In the genomic region with DNA sequence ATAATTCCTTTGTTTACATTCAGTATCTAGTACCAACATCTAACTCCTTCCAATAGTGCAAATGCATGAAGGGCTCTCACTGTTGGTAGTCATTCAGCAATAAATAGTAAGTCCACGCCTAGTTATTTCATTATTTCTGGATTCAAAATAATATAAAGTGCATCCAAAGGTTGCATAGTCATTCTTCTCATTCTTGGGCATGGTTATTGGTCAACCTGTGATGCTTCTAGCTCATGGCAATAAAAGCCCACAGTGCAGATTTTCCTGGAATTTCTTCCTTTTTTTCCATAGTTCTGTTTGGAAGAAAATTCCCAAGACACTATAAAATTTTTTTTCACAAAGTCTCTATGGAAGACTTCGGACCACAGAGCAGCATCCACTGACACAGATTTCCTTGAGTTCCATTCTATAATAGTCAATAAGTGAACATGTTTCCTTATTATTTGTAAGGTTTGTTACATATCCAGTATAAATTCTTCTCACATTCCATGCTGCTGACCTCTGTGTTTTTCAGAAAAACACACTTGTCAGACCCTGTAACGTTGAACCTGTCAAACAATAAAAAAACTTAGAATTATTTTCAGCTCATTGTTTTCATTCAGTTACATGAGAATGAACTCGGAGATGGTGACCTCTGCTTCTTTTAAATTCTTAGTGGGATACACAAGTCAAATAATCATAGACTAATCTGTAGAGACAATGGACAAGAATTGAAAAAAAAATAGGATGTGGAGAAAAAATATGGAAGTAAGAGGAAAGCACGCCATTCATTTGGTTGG, we compare ENCODE assay signal across 21 cellular contexts. TPM values are rescaled to one million over a fixed set of nuclear protein-coding genes. Genes with fewer than 3 reads are reported as not detected.
DNase-seq lines count a peak whose midpoint lies in the region; ATAC-seq and TF ChIP-seq lines count a peak whose summit lies in the region.
"Had no signal": no experiment of that assay in that cellular context is flagged by ENCODE, and none has a peak within 500 bp of the region (broad histone marks: within the 10 kb centered on the region; RNA-seq: fewer than 3 reads in every experiment).

No MANE protein-coding gene starts in this region.

- intact Hi-C loops in activated CD4-positive, alpha-beta T cell treated with anti-CD3 and anti-CD28 coated beads, Interleukin-2, amount 10 ng/mL, durations not matched to agents 24 days and 14 days (cut with micrococcal nuclease), result no loop called here
- intact Hi-C loops in activated T-helper 2 cell treated with anti-CD3 and anti-CD28 coated beads, Interferon-gamma antibody, Interleukin-2, Interleukin-4, amounts not matched to agents 10 μg/mL and 5 μg/mL and 100 μg/mL, durations not matched to agents 14 hours and 24 hours and 36 hours (cut with micrococcal nuclease), result no loop called here
- intact Hi-C loops in dorsolateral prefrontal cortex (cut with DNase I), result loop anchor here in 1 of 2 donors (10.0 kb wide), 1 partner anchor 172 kb away; no protein-coding TSS in a partner anchor

- peaks cover 63% of the 10 kb centered on the region for H3K36me3 Mint-ChIP-seq in activated CD4-positive, alpha-beta T cell treated with anti-CD3 and anti-CD28 coated beads, Interleukin-2, amount 10 ng/mL, durations not matched to agents 24 days and 14 days (ENCODE audit: low read depth)
- peaks cover 62% of the 10 kb centered on the region for H3K36me3 Mint-ChIP-seq in activated T-helper 2 cell treated with anti-CD3 and anti-CD28 coated beads, Interferon-gamma antibody, Interleukin-2, Interleukin-4, amounts not matched to agents 10 μg/mL and 5 μg/mL and 100 μg/mL, durations not matched to agents 14 hours and 24 hours and 36 hours (ENCODE audit: low read depth)
- peaks cover 18 to 46% of the 10 kb centered on the region in 2 donors for H3K36me3 Mint-ChIP-seq in naive B cell

- H3K4me3 ChIP-seq in dorsolateral prefrontal cortex, result no peak overlapping the region
- H3K4me3 ChIP-seq: GM23338, ovary, upper lobe of left lung had no signal

- H3K4me3 Mint-ChIP-seq in activated CD4-positive, alpha-beta T cell treated with anti-CD3 and anti-CD28 coated beads, Interleukin-2, amount 10 ng/mL, durations not matched to agents 24 days and 14 days, result peak overlapping the region; percentile 61
- peak overlapping the region; percentile 26 for H3K4me3 Mint-ChIP-seq in activated T-helper 2 cell treated with anti-CD3 and anti-CD28 coated beads, Interferon-gamma antibody, Interleukin-2, Interleukin-4, amounts not matched to agents 10 μg/mL and 5 μg/mL and 100 μg/mL, durations not matched to agents 14 hours and 24 hours and 36 hours (ENCODE audit: low read depth)
- H3K4me3 Mint-ChIP-seq in naive B cell, result peak overlapping the region in 1 of 8 donors; percentile 69
- H3K4me3 Mint-ChIP-seq: B cell, GM23338 had no signal

- peak; percentile 25 for TF ChIP-seq POLR2A in GM18505 (IDR thresholded peaks at IDR 0.05; ENCODE audit: borderline replicate concordance, extremely low read depth, insufficient read depth, insufficient read length)

- no peak for DNase-seq in activated CD4-positive, alpha-beta T cell treated with anti-CD3 and anti-CD28 coated beads, Interleukin-2, amount 10 ng/mL, durations not matched to agents 24 days and 14 days
- DNase-seq in activated CD4-positive, alpha-beta T cell treated with anti-CD3 and anti-CD28 coated beads, Interleukin-2, amount 50 U/mL, for 1 hour, result no peak
- no peak for DNase-seq in activated T-helper 2 cell treated with anti-CD3 and anti-CD28 coated beads, Interferon-gamma antibody, Interleukin-2, Interleukin-4, amounts not matched to agents 10 μg/mL and 5 μg/mL and 100 μg/mL, durations not matched to agents 14 hours and 24 hours and 36 hours (ENCODE audit: low spot score)
- DNase-seq in naive B cell (no peak), ureter (ENCODE audit: low spot score) (no peak), NOMO-1 treated with dmso at 0.1 percent for 144 hours (lab: John Stamatoyannopoulos, UW; ENCODE audit: unreplicated experiment) (no peak), dorsolateral prefrontal cortex (no peak)
- DNase-seq: amygdala, Karpas-422, left cardiac atrium, mesenchymal stem cell, NCI-H1930, NCI-H2227 treated with DMSO at 0.1 percent for 48 hours, NCI-H774, ovary, right cardiac atrium, upper lobe of left lung had no signal

- ATAC-seq in GM18505 (IDR thresholded peaks at IDR 0.05; ENCODE audit: unreplicated experiment) (no peak), naive B cell (ENCODE audit: low read depth in 2 of 2) (no peak)
- ATAC-seq: GM23338, left cardiac atrium, right cardiac atrium had no signal

- no peak overlapping the region for H3K27ac ChIP-seq in dorsolateral prefrontal cortex
- H3K27ac ChIP-seq: ovary, upper lobe of left lung had no signal

- peak overlapping the region; percentile 54 for H3K27ac Mint-ChIP-seq in activated CD4-positive, alpha-beta T cell treated with anti-CD3 and anti-CD28 coated beads, Interleukin-2, amount 10 ng/mL, durations not matched to agents 24 days and 14 days
- peak overlapping the region; percentile 14 for H3K27ac Mint-ChIP-seq in activated T-helper 2 cell treated with anti-CD3 and anti-CD28 coated beads, Interferon-gamma antibody, Interleukin-2, Interleukin-4, amounts not matched to agents 10 μg/mL and 5 μg/mL and 100 μg/mL, durations not matched to agents 14 hours and 24 hours and 36 hours
- peak overlapping the region; percentile 15 to 99 (median 60) for H3K27ac Mint-ChIP-seq in naive B cell
- H3K27ac Mint-ChIP-seq: B cell, GM23338 had no signal

- H3K27me3 ChIP-seq in dorsolateral prefrontal cortex, result no peaks in the 10 kb centered on the region
- H3K27me3 ChIP-seq: ovary, upper lobe of left lung had no signal

- H3K9me3 Mint-ChIP-seq in activated CD4-positive, alpha-beta T cell treated with anti-CD3 and anti-CD28 coated beads, Interleukin-2, amount 10 ng/mL, durations not matched to agents 24 days and 14 days, result no peaks in the 10 kb centered on the region
- H3K9me3 Mint-ChIP-seq in activated T-helper 2 cell treated with anti-CD3 and anti-CD28 coated beads, Interferon-gamma antibody, Interleukin-2, Interleukin-4, amounts not matched to agents 10 μg/mL and 5 μg/mL and 100 μg/mL, durations not matched to agents 14 hours and 24 hours and 36 hours, result no peaks in the 10 kb centered on the region
- H3K9me3 Mint-ChIP-seq in naive B cell, result peaks cover 0 to 4% (median 0%) of the 10 kb centered on the region in 7 donors
- H3K9me3 Mint-ChIP-seq: GM23338 had no signal

- no peaks in the 10 kb centered on the region for H3K27me3 Mint-ChIP-seq in activated CD4-positive, alpha-beta T cell treated with anti-CD3 and anti-CD28 coated beads, Interleukin-2, amount 10 ng/mL, durations not matched to agents 24 days and 14 days
- no peaks in the 10 kb centered on the region for H3K27me3 Mint-ChIP-seq in activated T-helper 2 cell treated with anti-CD3 and anti-CD28 coated beads, Interferon-gamma antibody, Interleukin-2, Interleukin-4, amounts not matched to agents 10 μg/mL and 5 μg/mL and 100 μg/mL, durations not matched to agents 14 hours and 24 hours and 36 hours (ENCODE audit: low read depth)
- no peaks in the 10 kb centered on the region for H3K27me3 Mint-ChIP-seq in naive B cell
- H3K27me3 Mint-ChIP-seq: B cell had no signal

- H3K4me1 Mint-ChIP-seq in activated CD4-positive, alpha-beta T cell treated with anti-CD3 and anti-CD28 coated beads, Interleukin-2, amount 10 ng/mL, durations not matched to agents 24 days and 14 days, result peaks cover 52% of the 10 kb centered on the region
- H3K4me1 Mint-ChIP-seq in activated T-helper 2 cell treated with anti-CD3 and anti-CD28 coated beads, Interferon-gamma antibody, Interleukin-2, Interleukin-4, amounts not matched to agents 10 μg/mL and 5 μg/mL and 100 μg/mL, durations not matched to agents 14 hours and 24 hours and 36 hours (ENCODE audit: low read depth), result peaks cover 57% of the 10 kb centered on the region
- peaks cover 44 to 57% (median 46%) of the 10 kb centered on the region in 3 donors for H3K4me1 Mint-ChIP-seq in naive B cell

- TF ChIP-seq CTCF in dorsolateral prefrontal cortex (IDR thresholded peaks at IDR 0.05 in 54 of 56, conservative IDR thresholded peaks at IDR 0.05 in 2 of 56; ENCODE audit: low read depth in 1 of 56, partially characterized antibody in 56 of 56), result no peak

RNA-seq across cellular contexts. Expression of gene CD69, which starts 7.5 kb away (rescaled TPM):
- total RNA-seq in activated CD4-positive, alpha-beta T cell treated with anti-CD3 and anti-CD28 coated beads, Interleukin-2, amount 10 ng/mL, durations not matched to agents 24 days and 14 days, result 106 and 111 TPM in 2 replicates
- total RNA-seq in activated T-helper 2 cell treated with anti-CD3 and anti-CD28 coated beads, Interferon-gamma antibody, Interleukin-2, Interleukin-4, amounts not matched to agents 10 μg/mL and 5 μg/mL and 100 μg/mL, durations not matched to agents 14 hours and 24 hours and 36 hours, result 70.9 and 72.2 TPM in 2 replicates
- polyA plus RNA-seq in naive B cell (ENCODE audit: low read depth in 6 of 6), result 1,000 to 10,000 TPM in 5 of 6 donors, 100 to 1,000 TPM in 1; 814 to 1,329 (median 1,116) TPM
- total RNA-seq in ureter (10.7 TPM), dorsolateral prefrontal cortex (1 to 10 TPM in 45 of 120 experiments, under 1 TPM in 44, not detected in 31; 0.29 to 7.2 (median 1.0) TPM)
- total RNA-seq: bronchial epithelial cell, GM23338 had no signal
- polyA plus RNA-seq: GM23338 had no signal

RNA-seq across cellular contexts. Expression of gene CLECL1, which starts 20.3 kb away (rescaled TPM):
- total RNA-seq in activated CD4-positive, alpha-beta T cell treated with anti-CD3 and anti-CD28 coated beads, Interleukin-2, amount 10 ng/mL, durations not matched to agents 24 days and 14 days, result 5.3 and 9.1 TPM in 2 replicates
- total RNA-seq in activated T-helper 2 cell treated with anti-CD3 and anti-CD28 coated beads, Interferon-gamma antibody, Interleukin-2, Interleukin-4, amounts not matched to agents 10 μg/mL and 5 μg/mL and 100 μg/mL, durations not matched to agents 14 hours and 24 hours and 36 hours, result 16.8 and 17.2 TPM in 2 replicates
- polyA plus RNA-seq in naive B cell (ENCODE audit: low read depth in 6 of 6), result 10 to 100 TPM in 4 of 6 donors, 1 to 10 TPM in 2; 8.9 to 34.0 (median 11.5) TPM
- total RNA-seq in ureter, result 0.91 TPM
- total RNA-seq in dorsolateral prefrontal cortex, result 1 to 10 TPM in 17 of 120 experiments, under 1 TPM in 6, not detected in 97; 0.47 to 1.8 (median 1.3) TPM
- total RNA-seq: bronchial epithelial cell, GM23338 had no signal
- polyA plus RNA-seq: GM23338 had no signal
